In genomic region chr4:22474636-22475310, GRCh38 we compare ENCODE assay signal across 14 cellular contexts. TPM values are rescaled to one million over a fixed set of nuclear protein-coding genes. Genes with fewer than 3 reads are reported as not detected.
DNase-seq lines count a peak whose midpoint lies in the region; ATAC-seq and TF ChIP-seq lines count a peak whose summit lies in the region.
"Had no signal": no experiment of that assay in that cellular context is flagged by ENCODE, and none has a peak within 500 bp of the region (broad histone marks: within the 10 kb centered on the region; RNA-seq: fewer than 3 reads in every experiment).

No MANE protein-coding gene starts in this region.

- intact Hi-C loops in mammary epithelial cell (cut with micrococcal nuclease), result no loop called here

- CTCF ChIA-PET in mammary epithelial cell (lab: Charles Lee; ENCODE audit: low non-redundant PET), result no interaction called here

- dilution Hi-C loops in mammary epithelial cell (cut with HindIII; ENCODE audit: low sequenced_read_pairs), result no loop called here

- H4K20me1 ChIP-seq in mammary epithelial cell (ENCODE audit: insufficient read depth, low read length), result no peaks in the 10 kb centered on the region

- H2AFZ ChIP-seq in mammary epithelial cell (ENCODE audit: low read depth, low read length), result no peak overlapping the region

- no peaks in the 10 kb centered on the region for H3K27me3 ChIP-seq in mammary epithelial cell (ENCODE audit: insufficient read depth, low read length)
- no peaks in the 10 kb centered on the region for H3K27me3 ChIP-seq in MG63
- H3K27me3 ChIP-seq: cardiac muscle cell, upper lobe of right lung had no signal

- H3K36me3 ChIP-seq in mammary epithelial cell (ENCODE audit: insufficient read depth, low read length) (no peaks in the 10 kb centered on the region), MG63 (no peaks in the 10 kb centered on the region; the same call in 1 of the 2 replicates)
- H3K36me3 ChIP-seq: upper lobe of right lung had no signal

- peak overlapping the region; percentile 65 for H3K4me2 ChIP-seq in mammary epithelial cell (ENCODE audit: insufficient read depth, low read depth, low read length)

- no peak for TF ChIP-seq CTCF in mammary epithelial cell (conservative IDR thresholded peaks at IDR 0.05 in 1 of 2, IDR thresholded peaks at IDR 0.05 in 1 of 2; ENCODE audit: extremely low read depth in 1 of 2, insufficient read depth in 1 of 2, low read depth in 1 of 2, low read length in 2 of 2)

- H3K9me3 ChIP-seq in mammary epithelial cell (replicated peaks; ENCODE audit: insufficient read depth, low read length) (no peaks in the 10 kb centered on the region), MG63 (no peaks in the 10 kb centered on the region)
- H3K9me3 ChIP-seq: upper lobe of right lung had no signal

- 59% methylated on average over 5 of the region's 5 CpGs for WGBS in mammary epithelial cell (ENCODE audit: low coverage, missing lambda C conversion rate)

- peak overlapping the region in 1 of 3 experiments; percentile 16 for H3K4me3 ChIP-seq in mammary epithelial cell (replicated peaks in 1 of 3; ENCODE audit: insufficient read depth in 1 of 3, low read depth in 2 of 3, low read length in 3 of 3)
- no peak overlapping the region for H3K4me3 ChIP-seq in MG63
- H3K4me3 ChIP-seq: cardiac muscle cell, upper lobe of right lung had no signal

- H3K4me1 ChIP-seq in mammary epithelial cell (ENCODE audit: insufficient read depth, low read length), result peaks cover 44% of the 10 kb centered on the region
- H3K4me1 ChIP-seq: upper lobe of right lung had no signal

- TSS peak; percentile 62 for BruUV-seq in mammary epithelial cell (replicated peaks; lab: Mats Ljungman, UMichigan)

- peak overlapping the region; percentile 11 for H3K9ac ChIP-seq in mammary epithelial cell (ENCODE audit: insufficient read depth, low read length)

- no peak for ATAC-seq in HG02970 (IDR thresholded peaks at IDR 0.05; ENCODE audit: low FRiP score, unreplicated experiment)
- ATAC-seq: upper lobe of right lung had no signal

- in situ Hi-C loops in mammary epithelial cell (cut with MboI; ENCODE audit: low sequenced_read_pairs in 2 of 2), result no loop called here

- peaks cover 78% of the 10 kb centered on the region for H3K79me2 ChIP-seq in mammary epithelial cell (ENCODE audit: insufficient read depth, low read length)

- peak overlapping the region; percentile 65 for H3K27ac ChIP-seq in mammary epithelial cell (ENCODE audit: insufficient read depth, low read depth, low read length)
- H3K27ac ChIP-seq: cardiac muscle cell, upper lobe of right lung had no signal

- peak; percentile 26 for DNase-seq in COLO829 (ENCODE audit: low spot score)
- DNase-seq in HS-5 (ENCODE audit: low read depth), result peak; percentile 24
- DNase-seq in mammary epithelial cell, result peak; percentile 54
- DNase-seq in kidney tubule cell (ENCODE audit: low spot score), result peak; percentile 49
- no peak for DNase-seq in MG63
- no peak for DNase-seq in NCI-H524 treated with DMSO at 0.1 percent for 48 hours (lab: John Stamatoyannopoulos, UW)
- no peak for DNase-seq in activated CD4-positive, alpha-beta T cell treated with anti-CD3 and anti-CD28 coated beads, Interleukin-2, amount 50 U/mL, for 48 hours
- DNase-seq: activated CD4-positive, alpha-beta memory T cell treated with anti-CD3 and anti-CD28 coated beads, Interleukin-2, amount 10 ng/mL, durations not matched to agents 7 days and 5 days; activated gamma-delta T cell; NCI-H2227 treated with DMSO at 0.1 percent for 48 hours; stimulated activated CD4-positive, alpha-beta T cell treated with anti-CD3 and anti-CD28 coated beads, Interleukin-2, amount 100 ng/mL, for 24 hours; upper lobe of right lung had no signal

RNA-seq across cellular contexts. Expression of gene ADGRA3, which starts 41.1 kb away (rescaled TPM):
- 10 to 100 TPM; 48.0 to 66.8 TPM for total RNA-seq in mammary epithelial cell
- 35.2 TPM for polyA plus RNA-seq in mammary epithelial cell
- polyA minus RNA-seq in mammary epithelial cell, result 138 TPM
- total RNA-seq in MG63 (2014; rRNA removed; shearing (Covaris generic); ENCODE audit: low replicate concordance), result 15.5 and 21.0 TPM in 2 replicates

Comparison
In these comparisons a context has a peak if more than half of its experiments do, and no peak if none do; other contexts are left out.
1. DNase-seq: peak in COLO829 (single experiment), HS-5 (single experiment), mammary epithelial cell (single experiment) and kidney tubule cell (single experiment); none in MG63 (single experiment), NCI-H524 treated with DMSO at 0.1 percent for 48 hours (single experiment) and activated CD4-positive, alpha-beta T cell treated with anti-CD3 and anti-CD28 coated beads, Interleukin-2, amount 50 U/mL, for 48 hours (0 of 2).